ENCODE assay signal across 8 cellular contexts in the genomic region with DNA sequence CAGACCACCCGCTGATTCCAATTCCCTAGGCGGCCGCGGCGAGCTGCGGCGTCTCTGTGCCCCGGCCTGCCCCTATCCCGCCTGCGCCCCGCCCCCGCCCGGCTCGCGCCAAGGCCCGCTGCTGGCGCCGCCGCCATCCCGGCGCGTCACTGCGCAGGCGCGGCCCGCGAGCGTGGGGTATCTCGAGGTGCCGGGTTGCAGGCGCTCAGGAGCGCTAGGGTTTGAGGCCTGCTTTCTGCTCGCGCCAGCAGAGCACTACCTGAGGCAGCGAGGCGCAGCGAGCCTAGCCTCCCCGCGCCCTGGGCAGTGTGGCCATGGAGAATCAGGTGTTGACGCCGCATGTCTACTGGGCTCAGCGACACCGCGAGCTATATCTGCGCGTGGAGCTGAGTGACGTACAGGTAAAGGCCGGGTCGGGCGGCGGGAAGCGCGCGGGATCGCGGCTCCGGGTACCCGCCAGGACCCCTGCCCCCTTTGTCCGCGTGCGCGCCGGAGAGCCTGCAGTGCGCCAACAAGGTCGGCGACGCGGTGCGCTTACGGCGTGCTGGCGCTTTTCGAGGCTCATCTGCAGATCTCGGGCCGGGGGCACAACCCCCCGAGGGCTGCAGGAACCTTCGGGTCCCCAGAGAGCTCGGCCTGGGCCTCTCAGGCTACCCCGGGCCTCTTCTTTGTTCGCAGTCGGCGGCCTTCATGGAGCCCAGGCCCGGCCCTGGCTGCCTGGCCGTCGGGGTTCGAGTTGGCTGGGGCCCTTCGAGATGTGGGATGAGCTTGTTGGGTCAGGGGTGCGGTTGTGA. TPM values are rescaled to one million over a fixed set of nuclear protein-coding genes. Genes with fewer than 3 reads are reported as not detected.
A peak's percentile ranks its signal among the peaks of the same experiment; 100 is the strongest.
DNase-seq lines count a peak whose midpoint lies in the region; ATAC-seq and TF ChIP-seq lines count a peak whose summit lies in the region.

A gene with protein sequence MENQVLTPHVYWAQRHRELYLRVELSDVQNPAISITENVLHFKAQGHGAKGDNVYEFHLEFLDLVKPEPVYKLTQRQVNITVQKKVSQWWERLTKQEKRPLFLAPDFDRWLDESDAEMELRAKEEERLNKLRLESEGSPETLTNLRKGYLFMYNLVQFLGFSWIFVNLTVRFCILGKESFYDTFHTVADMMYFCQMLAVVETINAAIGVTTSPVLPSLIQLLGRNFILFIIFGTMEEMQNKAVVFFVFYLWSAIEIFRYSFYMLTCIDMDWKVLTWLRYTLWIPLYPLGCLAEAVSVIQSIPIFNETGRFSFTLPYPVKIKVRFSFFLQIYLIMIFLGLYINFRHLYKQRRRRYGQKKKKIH (plus strand): TSS at position 146 of the 794 bp plus-strand sequence. CDS start 169 bp downstream, at position 315.

- H3K36me3 ChIP-seq in mammary epithelial cell (ENCODE audit: insufficient read depth, low read length) (no peaks in the 10 kb centered on the region), smooth muscle cell (ENCODE audit: low read depth) (no peaks in the 10 kb centered on the region)

- H3K27ac ChIP-seq in mammary epithelial cell (ENCODE audit: insufficient read depth, low read depth, low read length) = peak within 1 kb of the TSS; percentile 71
- peak within 1 kb of the TSS; percentile 11 for H3K27ac ChIP-seq in smooth muscle cell (ENCODE audit: low read depth)

- TF ChIP-seq CTCF in WI38 (IDR thresholded peaks at IDR 0.05; ENCODE audit: low read depth, low read length) (no peak), mammary epithelial cell (conservative IDR thresholded peaks at IDR 0.05 in 1 of 2, IDR thresholded peaks at IDR 0.05 in 1 of 2; ENCODE audit: extremely low read depth in 1 of 2, insufficient read depth in 1 of 2, low read depth in 1 of 2, low read length in 2 of 2) (no peak), smooth muscle cell (IDR thresholded peaks at IDR 0.05; ENCODE audit: borderline replicate concordance, insufficient read depth, poor library complexity, severe bottlenecking) (no peak)

- H3K79me2 ChIP-seq in mammary epithelial cell (ENCODE audit: insufficient read depth, low read length) (peaks cover 52% of the 10 kb centered on the region), smooth muscle cell (ENCODE audit: low read depth) (peaks cover 46% of the 10 kb centered on the region)

- peak; percentile 85 for DNase-seq in NCI-H1436 (lab: John Stamatoyannopoulos, UW)
- no peak for DNase-seq in NCI-H1436 treated with DMSO at 0.1 percent for 48 hours (lab: John Stamatoyannopoulos, UW)
- peak; percentile 38 for DNase-seq in NCI-H2196 treated with DMSO at 0.1 percent for 48 hours (lab: John Stamatoyannopoulos, UW; ENCODE audit: unreplicated experiment)
- DNase-seq in mammary epithelial cell = peak; percentile 73
- DNase-seq in iPS-NIHi7 (ENCODE audit: extremely low spot score) = peak; percentile 99
- peak; percentile 53 for DNase-seq in smooth muscle cell (lab: John Stamatoyannopoulos, UW; ENCODE audit: unreplicated experiment)

- CTCF ChIA-PET in mammary epithelial cell (lab: Charles Lee; ENCODE audit: low non-redundant PET) = no interaction called here

- H2AFZ ChIP-seq in mammary epithelial cell (ENCODE audit: low read depth, low read length) = peak within 1 kb of the TSS; percentile 100
- H2AFZ ChIP-seq in smooth muscle cell (ENCODE audit: low read depth) = peak within 1 kb of the TSS; percentile 82

- H3K4me2 ChIP-seq in mammary epithelial cell (ENCODE audit: insufficient read depth, low read depth, low read length) = peak within 1 kb of the TSS; percentile 99
- peak within 1 kb of the TSS; percentile 99 for H3K4me2 ChIP-seq in smooth muscle cell

- H4K20me1 ChIP-seq in mammary epithelial cell (ENCODE audit: insufficient read depth, low read length) (peaks cover 5% of the 10 kb centered on the region), smooth muscle cell (ENCODE audit: low read depth) (peaks cover 41% of the 10 kb centered on the region)

- peaks cover 23% of the 10 kb centered on the region for H3K4me1 ChIP-seq in mammary epithelial cell (ENCODE audit: insufficient read depth, low read length)
- H3K4me1 ChIP-seq in smooth muscle cell (ENCODE audit: low read depth) = peaks cover 19% of the 10 kb centered on the region

- peaks cover 7% of the 10 kb centered on the region for H3F3A ChIP-seq in smooth muscle cell (ENCODE audit: low read depth)

- no peaks in the 10 kb centered on the region for H3K9me3 ChIP-seq in mammary epithelial cell (replicated peaks; ENCODE audit: insufficient read depth, low read length)
- no peaks in the 10 kb centered on the region for H3K9me3 ChIP-seq in smooth muscle cell (replicated peaks; ENCODE audit: low read depth)

- intact Hi-C loops in mammary epithelial cell (cut with micrococcal nuclease) = loop anchor here (1.0 kb wide), 1 partner anchor 13 kb away; a partner anchor contains a TSS

- 3% methylated on average over 26 of the region's 88 CpGs for WGBS in mammary epithelial cell (ENCODE audit: low coverage, missing lambda C conversion rate)
- WGBS in smooth muscle cell (ENCODE audit: low lambda C conversion rate) = 1% methylated on average over 82 of the region's 88 CpGs

- H3K9ac ChIP-seq in mammary epithelial cell (ENCODE audit: insufficient read depth, low read length) (peak within 1 kb of the TSS; percentile 88), smooth muscle cell (ENCODE audit: low read depth) (peak within 1 kb of the TSS; percentile 61)

- in situ Hi-C loops in mammary epithelial cell (cut with MboI; ENCODE audit: low sequenced_read_pairs in 2 of 2) = no loop called here

- H3K27me3 ChIP-seq in mammary epithelial cell (ENCODE audit: insufficient read depth, low read length) (no peaks in the 10 kb centered on the region), smooth muscle cell (ENCODE audit: low read depth) (no peaks in the 10 kb centered on the region)

- no TSS peak for BruUV-seq in mammary epithelial cell (replicated peaks; lab: Mats Ljungman, UMichigan)

- ATAC-seq in HG03103 (IDR thresholded peaks at IDR 0.05; ENCODE audit: low read depth, unreplicated experiment) = peak; percentile 73

- dilution Hi-C loops in mammary epithelial cell (cut with HindIII; ENCODE audit: low sequenced_read_pairs) = no loop called here

- peak within 1 kb of the TSS; percentile 84 for H3K4me3 ChIP-seq in WI38 (ENCODE audit: low read depth, low read length)
- peak within 1 kb of the TSS; percentile 83 to 99 (median 89) for H3K4me3 ChIP-seq in mammary epithelial cell (replicated peaks in 1 of 3; ENCODE audit: insufficient read depth in 1 of 3, low read depth in 2 of 3, low read length in 3 of 3)
- peak within 1 kb of the TSS; percentile 86 for H3K4me3 ChIP-seq in smooth muscle cell

RNA-seq across cellular contexts. Expression of the gene that starts here (rescaled TPM):
- total RNA-seq in mammary epithelial cell (10 to 100 TPM; 49.6 to 55.8 TPM), smooth muscle cell (105 and 107 TPM in 2 replicates)
- polyA plus RNA-seq in mammary epithelial cell (55.1 TPM), smooth muscle cell (57.5 and 73.8 TPM in 2 replicates)
- 53.5 TPM for polyA minus RNA-seq in mammary epithelial cell
